Comparison of ENCODE assay signal across 1 cellular context in the genomic region with DNA sequence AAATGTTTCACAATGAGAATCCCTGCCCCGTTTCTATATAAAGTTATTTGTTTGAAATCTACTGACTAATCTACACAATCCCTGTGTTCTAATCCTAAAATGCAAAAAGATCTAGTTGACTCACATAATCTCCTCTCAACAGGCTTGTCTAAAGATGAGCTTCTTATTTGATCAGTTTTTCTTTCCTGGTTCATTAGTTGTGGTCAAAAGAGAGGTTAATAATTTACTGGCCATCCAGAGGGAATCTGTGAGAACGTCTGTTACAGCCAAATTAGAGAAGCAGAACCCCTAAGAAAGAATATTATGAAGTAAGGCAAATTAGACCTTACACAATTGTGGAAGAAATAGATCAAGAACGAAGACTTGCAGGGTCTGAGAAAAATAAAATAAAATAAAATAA.
TF ChIP-seq lines count a peak whose summit lies in the region.

No MANE protein-coding gene starts in this region.

TF ChIP-seq in GM23338, 12 proteins besides CTCF, POLR2A, EP300 and RAD21 (continued from another document):
- TF ChIP-seq, protein P1, sequence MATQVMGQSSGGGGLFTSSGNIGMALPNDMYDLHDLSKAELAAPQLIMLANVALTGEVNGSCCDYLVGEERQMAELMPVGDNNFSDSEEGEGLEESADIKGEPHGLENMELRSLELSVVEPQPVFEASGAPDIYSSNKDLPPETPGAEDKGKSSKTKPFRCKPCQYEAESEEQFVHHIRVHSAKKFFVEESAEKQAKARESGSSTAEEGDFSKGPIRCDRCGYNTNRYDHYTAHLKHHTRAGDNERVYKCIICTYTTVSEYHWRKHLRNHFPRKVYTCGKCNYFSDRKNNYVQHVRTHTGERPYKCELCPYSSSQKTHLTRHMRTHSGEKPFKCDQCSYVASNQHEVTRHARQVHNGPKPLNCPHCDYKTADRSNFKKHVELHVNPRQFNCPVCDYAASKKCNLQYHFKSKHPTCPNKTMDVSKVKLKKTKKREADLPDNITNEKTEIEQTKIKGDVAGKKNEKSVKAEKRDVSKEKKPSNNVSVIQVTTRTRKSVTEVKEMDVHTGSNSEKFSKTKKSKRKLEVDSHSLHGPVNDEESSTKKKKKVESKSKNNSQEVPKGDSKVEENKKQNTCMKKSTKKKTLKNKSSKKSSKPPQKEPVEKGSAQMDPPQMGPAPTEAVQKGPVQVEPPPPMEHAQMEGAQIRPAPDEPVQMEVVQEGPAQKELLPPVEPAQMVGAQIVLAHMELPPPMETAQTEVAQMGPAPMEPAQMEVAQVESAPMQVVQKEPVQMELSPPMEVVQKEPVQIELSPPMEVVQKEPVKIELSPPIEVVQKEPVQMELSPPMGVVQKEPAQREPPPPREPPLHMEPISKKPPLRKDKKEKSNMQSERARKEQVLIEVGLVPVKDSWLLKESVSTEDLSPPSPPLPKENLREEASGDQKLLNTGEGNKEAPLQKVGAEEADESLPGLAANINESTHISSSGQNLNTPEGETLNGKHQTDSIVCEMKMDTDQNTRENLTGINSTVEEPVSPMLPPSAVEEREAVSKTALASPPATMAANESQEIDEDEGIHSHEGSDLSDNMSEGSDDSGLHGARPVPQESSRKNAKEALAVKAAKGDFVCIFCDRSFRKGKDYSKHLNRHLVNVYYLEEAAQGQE (IDR thresholded peaks at IDR 0.05; ENCODE audit: unreplicated experiment) = no peak
- TF ChIP-seq ZNF331 (CRISPR knock-in tag; IDR thresholded peaks at IDR 0.05; ENCODE audit: low read depth) = no peak
TF ChIP-seq in GM23338: peak in this region for 0.
